1 cellular context compared by ENCODE assay signal in genomic region chr2:26605969-26606846, GRCh38.
TF ChIP-seq lines count a peak whose summit lies in the region.

No MANE protein-coding gene starts in this region.

TF ChIP-seq in H1, 55 proteins besides CTCF, POLR2A, EP300 and RAD21:
- TF ChIP-seq SRF (IDR thresholded peaks at IDR 0.05; ENCODE audit: low read depth, low read length) (no peak), CBX8 (IDR thresholded peaks at IDR 0.05; ENCODE audit: borderline replicate concordance, low read depth, low read length) (no peak), HDAC2 (IDR thresholded peaks at IDR 0.05; ENCODE audit: borderline replicate concordance in 1 of 2, low read depth in 2 of 2, low read length in 2 of 2) (no peak), NANOG (IDR thresholded peaks at IDR 0.05; ENCODE audit: insufficient read depth, low read depth, low read length, poor library complexity, severe bottlenecking) (no peak)
